ENCODE assay signal across 15 cellular contexts in the genomic region with DNA sequence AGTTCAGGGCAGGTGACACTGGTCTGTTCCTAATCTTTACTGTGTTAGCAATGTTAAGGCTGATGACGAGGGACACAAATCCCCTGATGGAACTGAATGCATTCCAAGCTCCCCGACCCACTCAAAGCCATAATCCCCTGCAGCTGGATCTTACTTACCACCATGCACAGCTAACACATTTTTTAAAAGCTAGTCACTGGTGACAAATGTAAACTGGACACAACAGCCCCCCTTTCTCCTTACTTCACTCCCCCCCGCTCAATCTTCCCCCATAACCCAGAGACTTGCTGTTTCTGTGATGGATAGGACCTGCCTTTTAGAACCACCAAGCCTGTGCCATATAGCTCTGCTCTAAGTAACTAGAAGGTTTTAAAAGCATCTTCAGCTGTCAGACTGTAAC. TPM values are rescaled to one million over a fixed set of nuclear protein-coding genes. Genes with fewer than 3 reads are reported as not detected.
DNase-seq lines count a peak whose midpoint lies in the region; ATAC-seq and TF ChIP-seq lines count a peak whose summit lies in the region.
"Had no signal": no experiment of that assay in that cellular context is flagged by ENCODE, and none has a peak within 500 bp of the region (broad histone marks: within the 10 kb centered on the region; RNA-seq: fewer than 3 reads in every experiment).

No MANE protein-coding gene starts in this region.

- DNase-seq in GM23248 = peak; percentile 76
- peak; percentile 5 for DNase-seq in T1000 (lab: John Stamatoyannopoulos, UW)
- DNase-seq in fibroblast of villous mesenchyme (ENCODE audit: low read depth) = peak; percentile 98
- DNase-seq in sigmoid colon = no peak
- DNase-seq in activated CD4-positive, alpha-beta T cell treated with anti-CD3 and anti-CD28 coated beads, Interleukin-2, amount 10 ng/mL, durations not matched to agents 24 days and 14 days = no peak
- DNase-seq in SIG-M5 treated with dmso at 0.1 percent for 504 hours (lab: John Stamatoyannopoulos, UW; ENCODE audit: unreplicated experiment) = no peak
- no peak for DNase-seq in NCI-H2081 treated with DMSO at 0.1 percent for 48 hours (lab: John Stamatoyannopoulos, UW)
- no peak for DNase-seq in upper lobe of right lung
- DNase-seq: activated CD4-positive, alpha-beta T cell treated with anti-CD3 and anti-CD28 coated beads for 48 hours; activated naive CD4-positive, alpha-beta T cell treated with Interleukin-2 at 50 U/mL for 16 hours; effector CD4-positive, alpha-beta T cell; NCI-H2227 treated with DMSO at 0.1 percent for 48 hours; stimulated activated naive CD8-positive, alpha-beta T cell treated with anti-CD3 and anti-CD28 coated beads, Interleukin-15, amount 100 ng/mL, for 72 hours had no signal

- H3K27ac Mint-ChIP-seq in activated CD4-positive, alpha-beta T cell treated with anti-CD3 and anti-CD28 coated beads, Interleukin-2, amount 10 ng/mL, durations not matched to agents 24 days and 14 days = no peak overlapping the region
- H3K27ac Mint-ChIP-seq: stimulated activated naive CD8-positive, alpha-beta T cell treated with anti-CD3 and anti-CD28 coated beads, Interleukin-15, amount 100 ng/mL, for 72 hours had no signal

- no peaks in the 10 kb centered on the region for H3K4me1 Mint-ChIP-seq in activated CD4-positive, alpha-beta T cell treated with anti-CD3 and anti-CD28 coated beads, Interleukin-2, amount 10 ng/mL, durations not matched to agents 24 days and 14 days
- H3K4me1 Mint-ChIP-seq: stimulated activated naive CD8-positive, alpha-beta T cell treated with anti-CD3 and anti-CD28 coated beads, Interleukin-15, amount 100 ng/mL, for 72 hours had no signal

- H3K36me3 ChIP-seq in GM23248 (ENCODE audit: low read depth) (no peaks in the 10 kb centered on the region), sigmoid colon (no peaks in the 10 kb centered on the region), upper lobe of right lung (no peaks in the 10 kb centered on the region)

- WGBS in GM23248 (ENCODE audit: low coverage in 1 of 2, low lambda C conversion rate in 2 of 2, missing lambda C conversion rate in 2 of 2), 2 experiments = 6 to 14% methylated on average over 3 of the region's 3 CpGs
- whole genome bisulfite sequencing in sigmoid colon, 2 donors = 81 to 87% methylated on average over 3 of the region's 3 CpGs

- H3K79me2 ChIP-seq in GM23248 (ENCODE audit: insufficient read depth) = peaks cover 91% of the 10 kb centered on the region

- no peak overlapping the region; the same call in 1 of the 2 replicates for H2AFZ ChIP-seq in GM23248

- no peaks in the 10 kb centered on the region for H4K20me1 ChIP-seq in GM23248 (ENCODE audit: insufficient read depth)

- H3K27me3 Mint-ChIP-seq in activated CD4-positive, alpha-beta T cell treated with anti-CD3 and anti-CD28 coated beads, Interleukin-2, amount 10 ng/mL, durations not matched to agents 24 days and 14 days = peaks cover 5% of the 10 kb centered on the region

- H3K4me3 ChIP-seq in GM23248 (peak overlapping the region; percentile 43), fibroblast of villous mesenchyme (ENCODE audit: low read depth, low read length) (peak overlapping the region; percentile 24), sigmoid colon (no peak overlapping the region), upper lobe of right lung (no peak overlapping the region)

- H3K4me2 ChIP-seq in GM23248 (ENCODE audit: unreplicated experiment) = peak overlapping the region; percentile 70
- H3K4me2 ChIP-seq: KMS-11 had no signal

- TF ChIP-seq POLR2A in sigmoid colon (IDR thresholded peaks at IDR 0.05) = no peak

- in situ Hi-C loops in GM23248 (cut with MboI) = no loop called here

- H3K27me3 ChIP-seq in GM23248 (replicated peaks; ENCODE audit: insufficient read depth) (no peaks in the 10 kb centered on the region), sigmoid colon (no peaks in the 10 kb centered on the region), upper lobe of right lung (no peaks in the 10 kb centered on the region)

- no peaks in the 10 kb centered on the region for H3K9me2 ChIP-seq in GM23248 (ENCODE audit: insufficient read depth)

- H3K9ac ChIP-seq in GM23248 = peak overlapping the region; percentile 52
- H3K9ac ChIP-seq: KMS-11 had no signal

- no peak overlapping the region for H3K4me3 Mint-ChIP-seq in activated CD4-positive, alpha-beta T cell treated with anti-CD3 and anti-CD28 coated beads, Interleukin-2, amount 10 ng/mL, durations not matched to agents 24 days and 14 days
- H3K4me3 Mint-ChIP-seq: neural crest cell; stimulated activated naive CD8-positive, alpha-beta T cell treated with anti-CD3 and anti-CD28 coated beads, Interleukin-15, amount 100 ng/mL, for 72 hours had no signal

- TF ChIP-seq CTCF in fibroblast of villous mesenchyme (IDR thresholded peaks at IDR 0.05; ENCODE audit: insufficient read depth, low read depth, low read length) (no peak), sigmoid colon (IDR thresholded peaks at IDR 0.05) (no peak), upper lobe of right lung (IDR thresholded peaks at IDR 0.05) (no peak)

- H3K27ac ChIP-seq in GM23248 (peak overlapping the region; percentile 73), sigmoid colon (peak overlapping the region; percentile 51 to 86 (median 58)), upper lobe of right lung (no peak overlapping the region)
- H3K27ac ChIP-seq: KMS-11 had no signal

- H3K36me3 Mint-ChIP-seq in activated CD4-positive, alpha-beta T cell treated with anti-CD3 and anti-CD28 coated beads, Interleukin-2, amount 10 ng/mL, durations not matched to agents 24 days and 14 days (ENCODE audit: low read depth) = no peaks in the 10 kb centered on the region

- intact Hi-C loops in sigmoid colon (cut with DNase I) (loop anchor here (5.0 kb wide), 1 partner anchor 41 kb away; no protein-coding TSS in a partner anchor), upper lobe of right lung (cut with DNase I) (no loop called here)
- intact Hi-C loops in activated CD4-positive, alpha-beta T cell treated with anti-CD3 and anti-CD28 coated beads, Interleukin-2, amount 10 ng/mL, durations not matched to agents 24 days and 14 days (cut with micrococcal nuclease) = no loop called here

- H3K4me1 ChIP-seq in GM23248 (ENCODE audit: insufficient read depth) = peaks cover 67% of the 10 kb centered on the region
- H3K4me1 ChIP-seq in sigmoid colon = peaks cover 0 to 79% (median 68%) of the 10 kb centered on the region in 4 donors
- H3K4me1 ChIP-seq in upper lobe of right lung = peaks cover 5% of the 10 kb centered on the region

- no peaks in the 10 kb centered on the region for H3K9me3 Mint-ChIP-seq in activated CD4-positive, alpha-beta T cell treated with anti-CD3 and anti-CD28 coated beads, Interleukin-2, amount 10 ng/mL, durations not matched to agents 24 days and 14 days
- H3K9me3 Mint-ChIP-seq: neural crest cell; stimulated activated naive CD8-positive, alpha-beta T cell treated with anti-CD3 and anti-CD28 coated beads, Interleukin-15, amount 100 ng/mL, for 72 hours had no signal

- no peak for TF ChIP-seq EP300 in sigmoid colon (IDR thresholded peaks at IDR 0.05)

- no peak for ATAC-seq in upper lobe of right lung
- ATAC-seq: stimulated activated naive CD8-positive, alpha-beta T cell treated with anti-CD3 and anti-CD28 coated beads, Interleukin-15, amount 100 ng/mL, for 72 hours had no signal

- no peaks in the 10 kb centered on the region for H3K9me3 ChIP-seq in GM23248 (ENCODE audit: low read depth)
- H3K9me3 ChIP-seq in sigmoid colon = no peaks in the 10 kb centered on the region
- H3K9me3 ChIP-seq in upper lobe of right lung = no peaks in the 10 kb centered on the region

- peaks cover 67% of the 10 kb centered on the region for H3F3A ChIP-seq in GM23248 (ENCODE audit: insufficient read depth)

RNA-seq across cellular contexts. Expression of gene BNC2, which starts 44.5 kb away (rescaled TPM):
- 18.5 and 18.6 TPM in 2 replicates for total RNA-seq in GM23248 (2014; rRNA removed; shearing (Covaris generic))
- polyA plus RNA-seq in GM23248 (2016; fragmentation: Nextera tagmentation; extraction: Ambion mirVana) = 13.8 and 15.1 TPM in 2 replicates
- total RNA-seq in fibroblast of villous mesenchyme = 33.7 and 41.6 TPM in 2 replicates
- total RNA-seq in sigmoid colon = 100 to 1,000 TPM; 117 to 205 (median 172) TPM
- 1 to 10 TPM in 1 of 3 donors, under 1 TPM in 2; 0.23 to 2.0 (median 0.60) TPM for polyA plus RNA-seq in sigmoid colon
- not detected in 2 replicates for total RNA-seq in activated CD4-positive, alpha-beta T cell treated with anti-CD3 and anti-CD28 coated beads, Interleukin-2, amount 10 ng/mL, durations not matched to agents 24 days and 14 days
- total RNA-seq in upper lobe of right lung = 18.1 TPM

Comparison
In these comparisons a context has a peak if more than half of its experiments do, and no peak if none do; other contexts are left out.
1. DNase-seq: peak in GM23248 (single experiment), T1000 (single experiment) and fibroblast of villous mesenchyme (single experiment); none in sigmoid colon (single experiment), activated CD4-positive, alpha-beta T cell treated with anti-CD3 and anti-CD28 coated beads, Interleukin-2, amount 10 ng/mL, durations not matched to agents 24 days and 14 days (single experiment), SIG-M5 treated with dmso at 0.1 percent for 504 hours (single experiment), NCI-H2081 treated with DMSO at 0.1 percent for 48 hours (single experiment) and upper lobe of right lung (single experiment).
2. H3K4me3 ChIP-seq: peak in GM23248 (single experiment) and fibroblast of villous mesenchyme (single experiment); none in sigmoid colon (0 of 4) and upper lobe of right lung (single experiment).
3. RNA of gene BNC2, which starts 44.5 kb away (total RNA-seq): 117 to 205 TPM in sigmoid colon, 33.7 to 41.6 TPM in fibroblast of villous mesenchyme, 18.5 to 18.6 TPM in GM23248 and 18.1 TPM in upper lobe of right lung (single experiment); not detected in activated CD4-positive, alpha-beta T cell treated with anti-CD3 and anti-CD28 coated beads, Interleukin-2, amount 10 ng/mL, durations not matched to agents 24 days and 14 days; every median in the first group is over 10 times any median in the second.